29 cellular contexts compared by ENCODE assay signal in the genomic region with DNA sequence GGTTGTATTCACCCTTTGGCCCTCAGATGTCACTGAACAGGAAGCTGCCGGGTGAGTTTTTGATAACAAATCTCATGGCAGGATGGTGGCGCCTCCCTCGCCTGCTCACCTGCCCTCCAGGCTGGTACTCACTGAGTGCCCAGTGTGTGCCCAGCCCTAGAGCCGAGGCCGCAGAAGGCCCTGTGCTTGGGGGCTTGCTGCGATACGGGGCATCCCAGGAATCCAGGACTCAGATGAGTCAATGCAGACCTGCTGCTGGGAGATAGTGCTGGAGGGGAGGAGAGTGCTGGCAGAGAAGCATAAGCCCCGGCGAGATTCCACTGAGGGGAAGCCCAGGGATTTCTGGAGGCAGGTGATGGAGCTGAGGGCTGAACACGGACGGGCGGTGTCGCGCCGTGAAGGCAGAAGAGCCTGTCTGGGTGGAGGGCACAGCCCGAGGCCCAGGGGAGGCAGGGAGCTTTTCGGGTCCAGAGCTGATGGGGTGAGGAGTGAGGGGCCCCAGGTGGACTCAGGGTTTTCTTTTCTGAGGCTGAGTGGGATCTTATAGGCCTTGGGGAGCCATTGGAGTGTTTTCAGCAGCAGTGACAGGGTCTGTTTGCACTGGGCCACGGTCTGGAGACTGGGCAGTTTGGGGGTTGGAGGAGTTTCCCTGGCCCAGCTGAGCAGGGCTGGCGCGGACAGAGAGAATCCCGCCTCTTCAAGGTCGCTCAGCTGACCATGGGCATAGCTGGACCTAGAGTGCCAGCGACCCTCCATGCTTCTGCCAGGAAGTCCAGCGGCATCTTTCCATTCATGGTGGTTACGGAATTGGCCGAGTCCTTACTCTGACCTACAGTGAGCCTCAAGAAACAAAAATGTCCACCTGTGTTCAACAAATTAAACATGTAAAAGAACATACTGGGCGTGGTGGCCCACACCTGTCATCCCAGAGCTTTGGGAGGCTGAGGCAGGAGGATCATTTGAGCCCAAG. TPM values are rescaled to one million over a fixed set of nuclear protein-coding genes. Genes with fewer than 3 reads are reported as not detected.
DNase-seq lines count a peak whose midpoint lies in the region; ATAC-seq, FAIRE-seq and TF ChIP-seq lines count a peak whose summit lies in the region.
"Had no signal": no experiment of that assay in that cellular context is flagged by ENCODE, and none has a peak within 500 bp of the region (broad histone marks: within the 10 kb centered on the region; RNA-seq: fewer than 3 reads in every experiment).

No MANE protein-coding gene starts in this region.

- 0 out of 2 replicates have a peak overlapping the region, but pooled peaks have one; percentile 16 for H3K27ac Mint-ChIP-seq in GM23338
- H3K27ac Mint-ChIP-seq: activated B cell treated with CpG ODN at 0.5 μM for 24 hours; activated CD8-positive, alpha-beta T cell treated with anti-CD3 and anti-CD28 coated beads for 36 hours; activated naive CD4-positive, alpha-beta T cell treated with anti-CD3 and anti-CD28 coated beads for 36 hours; CD8-positive, alpha-beta T cell; HFFc6; stimulated activated naive CD8-positive, alpha-beta T cell treated with anti-CD3 and anti-CD28 coated beads, Interleukin-15, Interleukin-2, amounts not matched to agents 100 ng/mL and 50 ng/mL, for 24 hours had no signal

- CTCF ChIA-PET in HepG2 (lab: Yijun Ruan, JAX; ENCODE audit: low intra/inter-chr PET ratio, low total read pairs) = no interaction called here

- H3K4me1 ChIP-seq in GM23338 (ENCODE audit: insufficient read depth) = peaks cover 11% of the 10 kb centered on the region; the same call in 1 of the 2 replicates
- H3K4me1 ChIP-seq in HepG2 (ENCODE audit: insufficient read depth, low read length) = peaks cover 7% of the 10 kb centered on the region; the same call in 1 of the 2 replicates
- no peaks in the 10 kb centered on the region for H3K4me1 ChIP-seq in HAP-1

- FAIRE-seq in HepG2 (lab: Jason Lieb, UNC) = no peak
- FAIRE-seq: bronchial epithelial cell, endometrium had no signal

- no peak overlapping the region for H3K9ac ChIP-seq in HepG2 (ENCODE audit: insufficient read depth, low read depth, low read length)

- TF ChIP-seq CTCF in GM23338 (conservative IDR thresholded peaks at IDR 0.05; ENCODE audit: low read depth in 2 of 2) = no peak
- TF ChIP-seq CTCF in HepG2 (CRISPR knock-in tag; IDR thresholded peaks at IDR 0.05) = no peak

- no peaks in the 10 kb centered on the region for H3K36me3 ChIP-seq in GM23338 (ENCODE audit: insufficient read depth)
- no peaks in the 10 kb centered on the region for H3K36me3 ChIP-seq in HepG2 (replicated peaks in 1 of 2; ENCODE audit: control insufficient read depth in 1 of 2, insufficient read depth in 2 of 2, low read length in 2 of 2)
- no peaks in the 10 kb centered on the region for H3K36me3 ChIP-seq in HAP-1 (replicated peaks)
- H3K36me3 ChIP-seq: lower lobe of right lung had no signal

- BruUV-seq in HepG2 (replicated peaks; lab: Mats Ljungman, UMichigan) = no TSS peak

- ATAC-seq in activated CD4-positive, CD25-positive, alpha-beta regulatory T cell treated with anti-CD3 and anti-CD28 coated beads, Interleukin-2, amount 50 U/mL, for 24 hours = no peak
- ATAC-seq in GM23338 (no peak), left colon (peak; percentile 72), HepG2 (no peak)
- ATAC-seq: activated CD8-positive, alpha-beta T cell treated with anti-CD3 and anti-CD28 coated beads for 36 hours; CD8-positive, alpha-beta T cell; gastroesophageal sphincter had no signal

- no peaks in the 10 kb centered on the region for H3K36me3 Mint-ChIP-seq in GM23338 (ENCODE audit: low read depth)
- H3K36me3 Mint-ChIP-seq: CD8-positive, alpha-beta T cell had no signal

- intact Hi-C loops in left colon (cut with DNase I, micrococcal nuclease) (no loop called here), posterior vena cava (cut with DNase I) (no loop called here), HepG2 (cut with micrococcal nuclease; ENCODE audit: unreplicated experiment) (no loop called here)

- no peak overlapping the region for H3K27ac ChIP-seq in GM23338 (ENCODE audit: low read depth)
- H3K27ac ChIP-seq in HepG2 (ENCODE audit: extremely low read length, insufficient read depth, low read length) = no peak overlapping the region
- H3K27ac ChIP-seq: gastroesophageal sphincter, lower lobe of right lung had no signal

- POLR2A ChIA-PET in HepG2 (lab: Yijun Ruan, JAX) = no interaction called here

- H3K27me3 ChIP-seq in GM23338 (ENCODE audit: insufficient read depth) = no peaks in the 10 kb centered on the region
- H3K27me3 ChIP-seq in HepG2 (ENCODE audit: control insufficient read depth in 1 of 2, insufficient read depth in 2 of 2, low read length in 2 of 2) = no peaks in the 10 kb centered on the region
- peaks cover 9% of the 10 kb centered on the region; the same call in 1 of the 2 replicates for H3K27me3 ChIP-seq in HAP-1 (ENCODE audit: low read depth)
- H3K27me3 ChIP-seq: gastroesophageal sphincter had no signal

- no peaks in the 10 kb centered on the region for H3K79me2 ChIP-seq in GM23338 (replicated peaks; ENCODE audit: insufficient read depth)
- H3K79me2 ChIP-seq in HepG2 (ENCODE audit: insufficient read depth, low read length) = no peaks in the 10 kb centered on the region

- no peak overlapping the region for H3K4me3 Mint-ChIP-seq in GM23338
- H3K4me3 Mint-ChIP-seq: activated B cell treated with CpG ODN at 0.5 μM for 24 hours; activated CD8-positive, alpha-beta T cell treated with anti-CD3 and anti-CD28 coated beads for 36 hours; activated naive CD4-positive, alpha-beta T cell treated with anti-CD3 and anti-CD28 coated beads for 36 hours; CD8-positive, alpha-beta T cell; HFFc6; stimulated activated naive CD8-positive, alpha-beta T cell treated with anti-CD3 and anti-CD28 coated beads, Interleukin-15, Interleukin-2, amounts not matched to agents 100 ng/mL and 50 ng/mL, for 24 hours had no signal

- H3K9me2 ChIP-seq in GM23338 (ENCODE audit: insufficient read depth) = no peaks in the 10 kb centered on the region; the same call in 1 of the 2 replicates

- no peak overlapping the region for H3K4me2 ChIP-seq in GM23338
- no peak overlapping the region for H3K4me2 ChIP-seq in HepG2 (ENCODE audit: low read depth, low read length)

- H3F3A ChIP-seq in GM23338 (replicated peaks; ENCODE audit: low read depth) = no peaks in the 10 kb centered on the region

- DNase-seq in activated CD4-positive, CD25-positive, alpha-beta regulatory T cell treated with anti-CD3 and anti-CD28 coated beads, Interleukin-2, amount 50 U/mL, for 72 hours = peak; percentile 19
- DNase-seq in GM23338 (ENCODE audit: low spot score) = no peak
- DNase-seq in left colon = no peak
- DNase-seq in posterior vena cava (ENCODE audit: low spot score) = peak; percentile 70
- no peak for DNase-seq in HepG2 (ENCODE audit: low spot score)
- DNase-seq in AG08396 (ENCODE audit: low spot score) = no peak
- no peak for DNase-seq in HAP-1 (ENCODE audit: low spot score in 2 of 2)
- DNase-seq: 8988T; activated B cell treated with CpG ODN at 0.5 μM for 24 hours; activated CD8-positive, alpha-beta T cell treated with anti-CD3 and anti-CD28 coated beads for 36 hours; activated naive CD4-positive, alpha-beta T cell treated with anti-CD3 and anti-CD28 coated beads for 36 hours; AML-193; amygdala; HFFc6; hippocampal formation; KBM-7; lower lobe of right lung; NCI-H1436; NCI-H2107; NCI-H446; stimulated activated CD4-positive, alpha-beta T cell treated with anti-CD3 and anti-CD28 coated beads, Interleukin-12 subunit alpha, Interleukin-12 subunit beta, amount 100 ng/mL, for 4 hours; T1000 had no signal

- no peak overlapping the region for H2AFZ ChIP-seq in GM23338
- H2AFZ ChIP-seq in HepG2 (ENCODE audit: low read length) = no peak overlapping the region

- no peaks in the 10 kb centered on the region for H3K9me3 ChIP-seq in HepG2 (ENCODE audit: low read length)
- H3K9me3 ChIP-seq in HAP-1 = no peaks in the 10 kb centered on the region
- H3K9me3 ChIP-seq: gastroesophageal sphincter, lower lobe of right lung had no signal

- TF ChIP-seq EP300 in HepG2 (IDR thresholded peaks at IDR 0.05; ENCODE audit: low read depth in 2 of 2, low read length in 2 of 2) (no peak), HepG2 (CRISPR knock-in tag; IDR thresholded peaks at IDR 0.05; ENCODE audit: borderline replicate concordance) (no peak)

- H3K4me3 ChIP-seq in GM23338 = no peak overlapping the region
- H3K4me3 ChIP-seq in HepG2 (replicated peaks in 1 of 3; ENCODE audit: insufficient read depth in 1 of 3, low read depth in 2 of 3, low read length in 3 of 3) = no peak overlapping the region
- H3K4me3 ChIP-seq in HAP-1 = no peak overlapping the region
- H3K4me3 ChIP-seq: gastroesophageal sphincter, lower lobe of right lung had no signal

- no peak for TF ChIP-seq RAD21 in HepG2 (CRISPR knock-in tag; IDR thresholded peaks at IDR 0.05)

- WGBS in HepG2 (ENCODE audit: low lambda C conversion rate) = 83% methylated on average over 27 of the region's 27 CpGs

- peaks cover 28% of the 10 kb centered on the region for H3K4me1 Mint-ChIP-seq in GM23338
- H3K4me1 Mint-ChIP-seq: activated B cell treated with CpG ODN at 0.5 μM for 24 hours had no signal

- no peak for TF ChIP-seq POLR2A in HepG2 (IDR thresholded peaks at IDR 0.05; ENCODE audit: insufficient read depth in 1 of 2, low read depth in 2 of 2, low read length in 2 of 2)

- H3K9me3 Mint-ChIP-seq in GM23338 = no peaks in the 10 kb centered on the region
- H3K9me3 Mint-ChIP-seq: activated CD8-positive, alpha-beta T cell treated with anti-CD3 and anti-CD28 coated beads for 36 hours; CD8-positive, alpha-beta T cell; stimulated activated naive CD8-positive, alpha-beta T cell treated with anti-CD3 and anti-CD28 coated beads, Interleukin-15, Interleukin-2, amounts not matched to agents 100 ng/mL and 50 ng/mL, for 24 hours had no signal

- in situ Hi-C loops in HepG2 (cut with HindIII; ENCODE audit: extremely low pct_ligation_motif_present, low pct_unique_long_range_greater_than_20kb) = no loop called here
- in situ Hi-C loops in HAP-1 (cut with MboI; ENCODE audit: low sequenced_read_pairs) = no loop called here

- H4K20me1 ChIP-seq in GM23338 (replicated peaks; ENCODE audit: insufficient read depth) (no peaks in the 10 kb centered on the region), HepG2 (ENCODE audit: insufficient read depth, low read length) (no peaks in the 10 kb centered on the region)

- H3K27me3 Mint-ChIP-seq in GM23338 (ENCODE audit: insufficient read depth, low read depth, poor library complexity) = peaks cover 7% of the 10 kb centered on the region
- H3K27me3 Mint-ChIP-seq: activated CD8-positive, alpha-beta T cell treated with anti-CD3 and anti-CD28 coated beads for 36 hours; stimulated activated naive CD8-positive, alpha-beta T cell treated with anti-CD3 and anti-CD28 coated beads, Interleukin-15, Interleukin-2, amounts not matched to agents 100 ng/mL and 50 ng/mL, for 24 hours had no signal

RNA-seq across cellular contexts. Expression of gene LDLRAD4, which starts 35.5 kb away (rescaled TPM):
- 1.0 and 1.9 TPM in 2 replicates for total RNA-seq in GM23338 (2014; rRNA removed; shearing (Covaris generic))
- polyA plus RNA-seq in GM23338 (2016; fragmentation: Nextera tagmentation; extraction: Ambion mirVana) (0.17 and 0.73 TPM in 2 replicates), HepG2 (2011; rRNA removed) (11.8 and 20.9 TPM in 2 replicates)
- total RNA-seq in left colon (10 to 100 TPM; 33.6 to 49.0 TPM), posterior vena cava (10 to 100 TPM; 52.3 to 74.8 TPM), HepG2 (2016; rRNA removed; fragmentation: Illumina TruSeq; extraction: Trizol) (10.4 and 13.6 TPM in 2 replicates)
- 6.1 and 8.9 TPM in 2 replicates for total RNA-seq in HepG2 (2016; cell fraction: cytosol; rRNA removed; fragmentation: Illumina TruSeq; extraction: Trizol; ENCODE audit: low read depth)
- total RNA-seq in HepG2 (2016; cell fraction: insoluble cytoplasmic fraction; rRNA removed; fragmentation: Illumina TruSeq; extraction: Trizol) = 12.4 and 15.9 TPM in 2 replicates
- 11.2 and 12.8 TPM in 2 replicates for total RNA-seq in HepG2 (2016; cell fraction: membrane; rRNA removed; fragmentation: Illumina TruSeq; extraction: Trizol)
- total RNA-seq in HepG2 (2016; cell fraction: nucleus; rRNA removed; fragmentation: Illumina TruSeq; extraction: Trizol) = 18.3 and 32.5 TPM in 2 replicates
- polyA plus RNA-seq in HepG2 (2011; cell fraction: cytosol; rRNA removed) = 7.9 and 14.0 TPM in 2 replicates
- 35.4 and 60.5 TPM in 2 replicates for polyA plus RNA-seq in HepG2 (2011; cell fraction: nucleus; rRNA removed)
- 7.9 and 15.6 TPM in 2 replicates for polyA plus RNA-seq in HepG2 (2012)
- polyA plus RNA-seq in HepG2 (2016; cell fraction: cytosol; fragmentation: Illumina TruSeq; extraction: Trizol; ENCODE audit: low read depth) = 9.0 and 9.7 TPM in 2 replicates
- polyA plus RNA-seq in HepG2 (2016; cell fraction: insoluble cytoplasmic fraction; fragmentation: Illumina TruSeq; extraction: Trizol; ENCODE audit: low read depth) = 12.7 and 13.9 TPM in 2 replicates
- 12.9 and 14.9 TPM in 2 replicates for polyA plus RNA-seq in HepG2 (2016; cell fraction: membrane; fragmentation: Illumina TruSeq; extraction: Trizol; ENCODE audit: low read depth)
- 20.5 and 30.2 TPM in 2 replicates for polyA plus RNA-seq in HepG2 (2016; cell fraction: nucleus; fragmentation: Illumina TruSeq; extraction: Trizol; ENCODE audit: insufficient read depth, low read depth)
- polyA minus RNA-seq in HepG2 (2011; rRNA and poly(A)+ RNA removed; ENCODE audit: low replicate concordance) = 0.19 and 17.1 TPM in 2 replicates
- polyA minus RNA-seq in HepG2 (2011; cell fraction: cytosol; rRNA and poly(A)+ RNA removed) = 5.8 and 10.2 TPM in 2 replicates
- 34.9 and 52.0 TPM in 2 replicates for polyA minus RNA-seq in HepG2 (2011; cell fraction: nucleus; rRNA and poly(A)+ RNA removed)
- total RNA-seq: bronchial epithelial cell, G401, HFFc6 had no signal

Comparison
In these comparisons a context has a peak if more than half of its experiments do, and no peak if none do; other contexts are left out.
1. DNase-seq: peak in activated CD4-positive, CD25-positive, alpha-beta regulatory T cell treated with anti-CD3 and anti-CD28 coated beads, Interleukin-2, amount 50 U/mL, for 72 hours (single experiment) and posterior vena cava (single experiment); none in GM23338 (single experiment), left colon (0 of 2), HepG2 (single experiment), AG08396 (single experiment) and HAP-1 (0 of 2).